10 cellular contexts compared by ENCODE assay signal in the genomic region with DNA sequence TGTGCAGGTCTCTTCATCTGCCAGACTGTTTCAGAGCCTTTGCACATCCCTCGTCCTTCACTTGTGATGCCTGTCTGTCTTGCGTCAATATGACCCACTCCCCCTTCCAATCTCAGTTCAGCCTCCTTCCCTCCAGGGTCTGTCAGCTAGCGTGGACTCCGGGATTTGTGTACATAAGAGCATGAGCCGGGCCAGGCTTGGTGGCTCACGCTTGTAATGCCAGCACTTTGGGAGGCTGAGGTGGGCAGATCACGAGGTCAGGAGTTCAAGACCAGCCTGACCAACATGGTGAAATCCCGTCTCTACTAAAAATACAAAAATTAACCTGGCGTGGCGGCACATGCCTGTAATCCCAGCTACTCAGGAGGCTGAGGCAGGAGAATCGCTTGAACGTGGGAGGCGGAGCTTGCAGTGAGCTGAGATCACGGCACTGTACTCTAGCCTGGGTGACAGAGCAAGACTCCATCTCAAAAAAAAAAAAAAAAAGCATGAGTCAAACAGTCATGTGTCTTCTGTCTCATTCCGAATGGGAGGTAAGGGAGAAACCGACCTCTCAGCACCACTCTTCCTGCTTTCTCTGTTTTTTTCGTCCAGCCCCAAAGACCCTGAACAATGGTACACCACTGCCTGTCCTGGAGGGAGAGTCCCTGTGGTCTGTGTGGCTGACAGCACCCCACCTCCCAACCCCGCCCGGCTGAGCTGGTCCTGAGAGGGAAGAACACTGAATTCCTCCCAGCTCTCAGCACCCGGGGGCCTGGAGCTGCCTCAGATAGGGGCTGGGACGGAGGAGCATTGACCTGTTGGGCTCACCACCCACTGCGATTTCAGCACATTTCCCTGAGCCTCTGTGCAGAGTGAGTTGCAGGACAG. TPM values are rescaled to one million over a fixed set of nuclear protein-coding genes. Genes with fewer than 3 reads are reported as not detected.
DNase-seq lines count a peak whose midpoint lies in the region; ATAC-seq and TF ChIP-seq lines count a peak whose summit lies in the region.
"Had no signal": no experiment of that assay in that cellular context is flagged by ENCODE, and none has a peak within 500 bp of the region (broad histone marks: within the 10 kb centered on the region; RNA-seq: fewer than 3 reads in every experiment).

No MANE protein-coding gene starts in this region.

- peaks cover 48 to 84% (median 77%) of the 10 kb centered on the region in 4 donors for H3K4me1 Mint-ChIP-seq in naive thymus-derived CD8-positive, alpha-beta T cell
- no peaks in the 10 kb centered on the region; the same call in 1 of the 2 replicates for H3K4me1 Mint-ChIP-seq in WTC11

- POLR2A ChIA-PET in naive thymus-derived CD8-positive, alpha-beta T cell (lab: Charles Lee): interaction anchor here (0.6 to 3.3 kb wide), 4 partner anchors 8 to 14 kb away, joined by 3 to 19 read pairs (median 8); a partner anchor contains a TSS
- POLR2A ChIA-PET in WTC11 (lab: Charles Lee): interaction anchor here (0.7 kb wide), 2 partner anchors 58 to 154 kb away, joined by 6 to 7 read pairs; no protein-coding TSS in a partner anchor

- no peaks in the 10 kb centered on the region for H3K36me3 ChIP-seq in brain microvascular endothelial cell (replicated peaks)

- peak overlapping the region; percentile 83 to 97 (median 92) for H3K27ac Mint-ChIP-seq in naive thymus-derived CD8-positive, alpha-beta T cell
- H3K27ac Mint-ChIP-seq in WTC11: no peak overlapping the region

- TF ChIP-seq CTCF in brain microvascular endothelial cell (IDR thresholded peaks at IDR 0.05; ENCODE audit: low read depth, low read length, missing control alignments): no peak
- TF ChIP-seq CTCF in WTC11 (IDR thresholded peaks at IDR 0.05): no peak

- H3K27me3 ChIP-seq in brain microvascular endothelial cell (replicated peaks): no peaks in the 10 kb centered on the region

- DNase-seq in CD1c-positive myeloid dendritic cell (ENCODE audit: extremely low spot score) (peak; percentile 80), HK-2 (ENCODE audit: unreplicated experiment) (peak; percentile 49), brain microvascular endothelial cell (peak; percentile 38), WTC11 (ENCODE audit: low spot score) (no peak), SW480 (ENCODE audit: low spot score) (no peak), NCI-H146 treated with DMSO at 0.1 percent for 48 hours (lab: John Stamatoyannopoulos, UW; ENCODE audit: unreplicated experiment) (no peak)
- DNase-seq in naive thymus-derived CD8-positive, alpha-beta T cell: no peak
- DNase-seq: NCI-H526 had no signal

- peak overlapping the region; percentile 47 for H3K27ac ChIP-seq in brain microvascular endothelial cell

- H3K4me3 Mint-ChIP-seq in naive thymus-derived CD8-positive, alpha-beta T cell: peak overlapping the region; percentile 39 to 81 (median 68)
- no peak overlapping the region for H3K4me3 Mint-ChIP-seq in WTC11

- no peaks in the 10 kb centered on the region for H3K27me3 Mint-ChIP-seq in naive thymus-derived CD8-positive, alpha-beta T cell
- H3K27me3 Mint-ChIP-seq in WTC11 (ENCODE audit: low read depth): peaks cover 3% of the 10 kb centered on the region; the same call in 1 of the 2 replicates

- H3K9me3 Mint-ChIP-seq in naive thymus-derived CD8-positive, alpha-beta T cell: peaks cover 0 to 2% (median 0%) of the 10 kb centered on the region in 9 donors
- no peaks in the 10 kb centered on the region for H3K9me3 Mint-ChIP-seq in WTC11

- in situ Hi-C loops in brain microvascular endothelial cell (cut with HindIII; ENCODE audit: low pct_ligation_motif_present, low sequenced_read_pairs): no loop called here

- H3K4me3 ChIP-seq in brain microvascular endothelial cell (ENCODE audit: low read depth, low read length): no peak overlapping the region

- H3K36me3 Mint-ChIP-seq in naive thymus-derived CD8-positive, alpha-beta T cell: peaks cover 0 to 2% (median 0%) of the 10 kb centered on the region in 3 donors
- no peaks in the 10 kb centered on the region for H3K36me3 Mint-ChIP-seq in WTC11

- CTCF ChIA-PET in WTC11 (lab: Charles Lee): no interaction called here

- peak in 1 of 2 donors; percentile 4 for ATAC-seq in naive thymus-derived CD8-positive, alpha-beta T cell
- ATAC-seq in WTC11: no peak
- no peak for ATAC-seq in HG02981 (IDR thresholded peaks at IDR 0.05; ENCODE audit: unreplicated experiment)

TF ChIP-seq in WTC11, 78 proteins besides CTCF, POLR2A, EP300 and RAD21 (continues in another document):
- TF ChIP-seq ELF4 (CRISPR knock-in tag; IDR thresholded peaks at IDR 0.05; ENCODE audit: low read depth) (no peak), SMAD3 (CRISPR knock-in tag; IDR thresholded peaks at IDR 0.05; ENCODE audit: borderline replicate concordance) (no peak), JAZF1 (CRISPR knock-in tag; IDR thresholded peaks at IDR 0.05) (no peak), TEAD4 (CRISPR knock-in tag; IDR thresholded peaks at IDR 0.05) (no peak), NR1H2 (CRISPR knock-in tag; IDR thresholded peaks at IDR 0.05) (no peak)
- TF ChIP-seq, protein P1, sequence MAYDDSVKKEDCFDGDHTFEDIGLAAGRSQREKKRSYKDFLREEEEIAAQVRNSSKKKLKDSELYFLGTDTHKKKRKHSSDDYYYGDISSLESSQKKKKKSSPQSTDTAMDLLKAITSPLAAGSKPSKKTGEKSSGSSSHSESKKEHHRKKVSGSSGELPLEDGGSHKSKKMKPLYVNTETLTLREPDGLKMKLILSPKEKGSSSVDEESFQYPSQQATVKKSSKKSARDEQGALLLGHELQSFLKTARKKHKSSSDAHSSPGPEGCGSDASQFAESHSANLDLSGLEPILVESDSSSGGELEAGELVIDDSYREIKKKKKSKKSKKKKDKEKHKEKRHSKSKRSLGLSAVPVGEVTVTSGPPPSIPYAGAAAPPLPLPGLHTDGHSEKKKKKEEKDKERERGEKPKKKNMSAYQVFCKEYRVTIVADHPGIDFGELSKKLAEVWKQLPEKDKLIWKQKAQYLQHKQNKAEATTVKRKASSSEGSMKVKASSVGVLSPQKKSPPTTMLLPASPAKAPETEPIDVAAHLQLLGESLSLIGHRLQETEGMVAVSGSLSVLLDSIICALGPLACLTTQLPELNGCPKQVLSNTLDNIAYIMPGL (CRISPR knock-in tag; IDR thresholded peaks at IDR 0.05): no peak
- TF ChIP-seq, protein P2, sequence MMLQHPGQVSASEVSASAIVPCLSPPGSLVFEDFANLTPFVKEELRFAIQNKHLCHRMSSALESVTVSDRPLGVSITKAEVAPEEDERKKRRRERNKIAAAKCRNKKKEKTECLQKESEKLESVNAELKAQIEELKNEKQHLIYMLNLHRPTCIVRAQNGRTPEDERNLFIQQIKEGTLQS (CRISPR knock-in tag; conservative IDR thresholded peaks at IDR 0.05): no peak
- TF ChIP-seq, protein P3, sequence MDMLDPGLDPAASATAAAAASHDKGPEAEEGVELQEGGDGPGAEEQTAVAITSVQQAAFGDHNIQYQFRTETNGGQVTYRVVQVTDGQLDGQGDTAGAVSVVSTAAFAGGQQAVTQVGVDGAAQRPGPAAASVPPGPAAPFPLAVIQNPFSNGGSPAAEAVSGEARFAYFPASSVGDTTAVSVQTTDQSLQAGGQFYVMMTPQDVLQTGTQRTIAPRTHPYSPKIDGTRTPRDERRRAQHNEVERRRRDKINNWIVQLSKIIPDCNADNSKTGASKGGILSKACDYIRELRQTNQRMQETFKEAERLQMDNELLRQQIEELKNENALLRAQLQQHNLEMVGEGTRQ (CRISPR knock-in tag; IDR thresholded peaks at IDR 0.05): no peak
- TF ChIP-seq, protein P4, sequence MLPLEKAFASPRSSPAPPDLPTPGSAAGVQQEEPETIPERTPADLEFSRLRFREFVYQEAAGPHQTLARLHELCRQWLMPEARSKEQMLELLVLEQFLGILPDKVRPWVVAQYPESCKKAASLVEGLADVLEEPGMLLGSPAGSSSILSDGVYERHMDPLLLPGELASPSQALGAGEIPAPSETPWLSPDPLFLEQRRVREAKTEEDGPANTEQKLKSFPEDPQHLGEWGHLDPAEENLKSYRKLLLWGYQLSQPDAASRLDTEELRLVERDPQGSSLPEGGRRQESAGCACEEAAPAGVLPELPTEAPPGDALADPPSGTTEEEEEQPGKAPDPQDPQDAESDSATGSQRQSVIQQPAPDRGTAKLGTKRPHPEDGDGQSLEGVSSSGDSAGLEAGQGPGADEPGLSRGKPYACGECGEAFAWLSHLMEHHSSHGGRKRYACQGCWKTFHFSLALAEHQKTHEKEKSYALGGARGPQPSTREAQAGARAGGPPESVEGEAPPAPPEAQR (CRISPR knock-in tag; IDR thresholded peaks at IDR 0.05): no peak
- TF ChIP-seq, protein P5, sequence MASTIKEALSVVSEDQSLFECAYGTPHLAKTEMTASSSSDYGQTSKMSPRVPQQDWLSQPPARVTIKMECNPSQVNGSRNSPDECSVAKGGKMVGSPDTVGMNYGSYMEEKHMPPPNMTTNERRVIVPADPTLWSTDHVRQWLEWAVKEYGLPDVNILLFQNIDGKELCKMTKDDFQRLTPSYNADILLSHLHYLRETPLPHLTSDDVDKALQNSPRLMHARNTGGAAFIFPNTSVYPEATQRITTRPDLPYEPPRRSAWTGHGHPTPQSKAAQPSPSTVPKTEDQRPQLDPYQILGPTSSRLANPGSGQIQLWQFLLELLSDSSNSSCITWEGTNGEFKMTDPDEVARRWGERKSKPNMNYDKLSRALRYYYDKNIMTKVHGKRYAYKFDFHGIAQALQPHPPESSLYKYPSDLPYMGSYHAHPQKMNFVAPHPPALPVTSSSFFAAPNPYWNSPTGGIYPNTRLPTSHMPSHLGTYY (CRISPR knock-in tag; IDR thresholded peaks at IDR 0.05): no peak

RNA-seq across cellular contexts. Expression of a gene that starts 2.4 kb away (rescaled TPM):
- 1 to 10 TPM; 1.3 to 2.4 TPM for total RNA-seq in naive thymus-derived CD8-positive, alpha-beta T cell
- 1 to 10 TPM in 1 of 3 donors, under 1 TPM in 2; 0.32 to 1.5 (median 0.83) TPM for polyA plus RNA-seq in naive thymus-derived CD8-positive, alpha-beta T cell
- total RNA-seq in WTC11 (2021): not detected in 3 replicates

RNA-seq across cellular contexts. Expression of a gene that starts 14.1 kb away (rescaled TPM):
- 10 to 100 TPM in 1 of 2 experiments, 1 to 10 TPM in 1; 10.0 to 10.3 TPM for total RNA-seq in naive thymus-derived CD8-positive, alpha-beta T cell
- 1 to 10 TPM; 2.4 to 9.3 (median 5.4) TPM for polyA plus RNA-seq in naive thymus-derived CD8-positive, alpha-beta T cell
- total RNA-seq in WTC11 (2021): 8.6 to 10.3 TPM (median 8.9 TPM) in 3 replicates

RNA-seq across cellular contexts. Expression of a gene that starts 19.8 kb away (rescaled TPM):
- total RNA-seq in naive thymus-derived CD8-positive, alpha-beta T cell: not detected
- polyA plus RNA-seq in naive thymus-derived CD8-positive, alpha-beta T cell: under 1 TPM in 1 of 3 donors, not detected in 2; 0.68 TPM
- not detected in 3 replicates for total RNA-seq in WTC11 (2021)

RNA-seq across cellular contexts. Expression of a gene that starts 39.7 kb away (rescaled TPM):
- total RNA-seq in naive thymus-derived CD8-positive, alpha-beta T cell: 1 to 10 TPM; 1.1 to 1.5 TPM
- polyA plus RNA-seq in naive thymus-derived CD8-positive, alpha-beta T cell: not detected
- 1.1 to 1.6 TPM (median 1.4 TPM) in 3 replicates for total RNA-seq in WTC11 (2021)
- total RNA-seq: subcutaneous adipose tissue had no signal

RNA-seq across cellular contexts. Expression of a gene that starts 57.5 kb away (rescaled TPM):
- not detected for total RNA-seq in naive thymus-derived CD8-positive, alpha-beta T cell
- not detected for polyA plus RNA-seq in naive thymus-derived CD8-positive, alpha-beta T cell
- total RNA-seq in WTC11 (2021): 3.1 to 5.0 TPM (median 4.5 TPM) in 3 replicates
- total RNA-seq: subcutaneous adipose tissue had no signal

Comparison
In these comparisons a context has a peak if more than half of its experiments do, and no peak if none do; other contexts are left out.
1. DNase-seq: peak in CD1c-positive myeloid dendritic cell (single experiment), HK-2 (single experiment) and brain microvascular endothelial cell (single experiment); none in naive thymus-derived CD8-positive, alpha-beta T cell (0 of 10), WTC11 (single experiment), SW480 (single experiment) and NCI-H146 treated with DMSO at 0.1 percent for 48 hours (single experiment).